Comparison of ENCODE assay signal across 1 cellular context in genomic region chr4:2220016-2220620, GRCh38.
TF ChIP-seq lines count a peak whose summit lies in the region.

No MANE protein-coding gene starts in this region.

TF ChIP-seq in H1, 55 proteins besides CTCF, POLR2A, EP300 and RAD21 (continued from another document):
- TF ChIP-seq GABPA (IDR thresholded peaks at IDR 0.05; ENCODE audit: borderline replicate concordance, insufficient read depth, low read length) (peak; percentile 64; the same call in 1 of the 2 replicates), CHD1 (IDR thresholded peaks at IDR 0.05; ENCODE audit: low read depth, low read length) (no peak), EGR1 (IDR thresholded peaks at IDR 0.05; ENCODE audit: borderline replicate concordance, low read depth, low read length) (no peak), KDM4A (IDR thresholded peaks at IDR 0.05; ENCODE audit: low read depth, low read length, severe bottlenecking) (no peak)
